ENCODE assay signal across 21 cellular contexts in genomic region chr6:12436224-12436623, GRCh38.
"Had no signal": no experiment of that assay in that cellular context is flagged by ENCODE, and none has a peak within 500 bp of the region (broad histone marks: within the 10 kb centered on the region; RNA-seq: fewer than 3 reads in every experiment).

No MANE protein-coding gene starts in this region.

- H3K27ac ChIP-seq: body of pancreas, cardiac muscle cell, heart right ventricle, prostate gland, testis, vagina, VCaP had no signal

- DNase-seq: activated CD4-positive, alpha-beta T cell treated with anti-CD3 and anti-CD28 coated beads, Interleukin-2, amount 10 ng/mL, durations not matched to agents 7 days and 5 days; activated CD8-positive, alpha-beta memory T cell treated with anti-CD3 and anti-CD28 coated beads, Interleukin-2, amount 10 ng/mL, durations not matched to agents 7 days and 5 days; activated CD8-positive, alpha-beta T cell treated with anti-CD3 and anti-CD28 coated beads for 36 hours; activated gamma-delta T cell; activated naive CD4-positive, alpha-beta T cell treated with anti-CD3 and anti-CD28 coated beads, Interleukin-2, amount 50 U/mL, for 16 hours; activated naive CD8-positive, alpha-beta T cell treated with anti-CD3 and anti-CD28 coated beads, Interleukin-2, amount 50 U/mL, for 24 hours; activated T-cell treated with anti-CD3 and anti-CD28 coated beads for 4 hours; cortex of kidney; foreskin fibroblast; heart right ventricle; naive thymus-derived CD8-positive, alpha-beta T cell; stimulated activated CD4-positive, alpha-beta T cell treated with anti-CD3 and anti-CD28 coated beads, Interleukin-2, amount 100 ng/mL, for 48 hours; stimulated activated CD8-positive, alpha-beta memory T cell treated with anti-CD3 and anti-CD28 coated beads, Interleukin-4, amount 100 ng/mL, for 48 hours; stimulated activated naive CD4-positive, alpha-beta T cell; testis had no signal

- H3K36me3 ChIP-seq: cardiac muscle cell, heart right ventricle, prostate gland, vagina had no signal

- H3K9me3 ChIP-seq: body of pancreas, prostate gland, testis, vagina had no signal

- H3K4me3 ChIP-seq: body of pancreas, cardiac muscle cell, heart right ventricle, lung, prostate gland, testis, vagina had no signal

- H3K27me3 ChIP-seq: body of pancreas, cardiac muscle cell, heart right ventricle, testis, vagina had no signal

- H3K4me1 ChIP-seq: prostate gland, testis, vagina had no signal
